Comparison of ENCODE assay signal across 10 cellular contexts in the genomic region with DNA sequence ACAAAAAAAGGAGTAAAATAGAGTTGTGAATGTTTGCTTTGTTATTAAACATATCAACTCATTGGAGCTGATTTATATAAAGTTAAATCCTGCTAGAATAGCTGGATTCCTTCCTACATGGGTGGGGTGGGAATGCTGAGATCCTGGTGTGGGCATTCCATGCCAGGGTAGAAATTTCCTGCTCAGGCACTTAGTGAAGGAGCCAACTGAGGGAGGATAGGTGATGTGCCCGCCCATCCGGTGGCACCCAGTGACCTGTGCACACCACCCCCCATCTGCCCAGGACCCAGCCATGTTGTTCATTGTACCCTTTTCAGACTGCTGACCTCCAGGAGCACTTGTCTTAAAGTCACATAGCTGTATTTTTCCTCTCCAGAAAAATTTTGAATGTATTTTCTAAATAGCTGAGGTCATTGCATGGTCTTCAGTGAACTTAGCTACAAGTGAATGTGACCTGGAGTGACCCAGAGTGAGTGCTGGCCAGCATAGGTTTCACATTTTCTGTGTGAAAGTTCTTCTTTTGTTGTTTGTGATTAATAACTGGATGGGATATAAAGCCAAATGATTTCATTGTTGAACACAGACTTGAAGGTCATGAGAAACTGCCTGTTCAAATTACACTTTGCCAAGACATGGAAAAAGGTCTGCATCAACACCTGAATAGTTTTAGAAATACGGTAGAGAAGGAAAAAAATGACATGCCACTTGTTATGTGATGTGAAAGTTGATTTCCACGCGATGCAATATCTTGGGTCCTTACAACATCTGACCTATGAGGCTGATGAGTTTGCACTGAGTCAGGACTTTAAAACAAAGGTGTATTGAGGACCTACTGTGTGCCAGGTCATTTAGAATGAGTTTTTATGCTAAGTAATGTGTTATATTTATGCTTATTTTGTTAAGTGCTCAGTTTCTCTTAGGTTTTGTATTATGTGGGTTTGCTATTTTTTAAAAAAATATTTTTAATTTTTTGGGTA.
DNase-seq lines count a peak whose midpoint lies in the region; ATAC-seq and TF ChIP-seq lines count a peak whose summit lies in the region.
"Had no signal": no experiment of that assay in that cellular context is flagged by ENCODE, and none has a peak within 500 bp of the region (broad histone marks: within the 10 kb centered on the region; RNA-seq: fewer than 3 reads in every experiment).

No MANE protein-coding gene starts in this region.

- peak in 6 of 7 donors; percentile 49 to 90 (median 74) for DNase-seq in adrenal gland
- DNase-seq in left ventricle myocardium superior: no peak
- DNase-seq in stimulated activated naive B cell treated with anti-CD40 and anti-IgM and Interleukin-4, amounts not matched to agents 10 μg/mL and 1 μg/mL and 100 μg/mL, for 72 hours: no peak
- no peak for DNase-seq in GM13976 (ENCODE audit: low spot score)
- DNase-seq in NCI-H1105 treated with DMSO at 0.1 percent for 48 hours (lab: John Stamatoyannopoulos, UW): no peak
- DNase-seq: DND-41 had no signal

- POLR2A ChIA-PET in HEK293 (lab: Yijun Ruan, JAX): interaction anchor here (0.5 kb wide), 1 partner anchor 35 kb away, joined by 3 read pairs; no protein-coding TSS in a partner anchor

- H3K4me3 ChIP-seq in HEK293 (ENCODE audit: low read depth, low read length) (no peak overlapping the region), adrenal gland (no peak overlapping the region)
- H3K4me3 ChIP-seq: SJSA1 had no signal

- TF ChIP-seq POLR2A in adrenal gland (IDR thresholded peaks at IDR 0.05): no peak

- intact Hi-C loops in adrenal gland (cut with DNase I): no loop called here
- intact Hi-C loops in left ventricle myocardium superior (cut with micrococcal nuclease): no loop called here

- ATAC-seq in left ventricle myocardium superior (peak; percentile 63), GM18858 (IDR thresholded peaks at IDR 0.05; ENCODE audit: unreplicated experiment) (no peak), HG03159 (IDR thresholded peaks at IDR 0.05; ENCODE audit: unreplicated experiment) (no peak)
- peak; percentile 22 to 45 for ATAC-seq in stimulated activated naive B cell treated with anti-CD40 and anti-IgM and Interleukin-4, amounts not matched to agents 10 μg/mL and 1 μg/mL and 100 μg/mL, for 72 hours (replicated peaks)

- 32 to 45% (median 38%) methylated on average over 4 to 5 of the region's 5 CpGs for WGBS in adrenal gland, 4 donors

- H3K27ac Mint-ChIP-seq in stimulated activated naive B cell treated with anti-CD40 and anti-IgM and Interleukin-4, amounts not matched to agents 10 μg/mL and 1 μg/mL and 100 μg/mL, for 72 hours: no peak overlapping the region

- no peak for TF ChIP-seq CTCF in HEK293 (tag by site-specific recombination; IDR thresholded peaks at IDR 0.05)
- no peak for TF ChIP-seq CTCF in adrenal gland (IDR thresholded peaks at IDR 0.05)
- TF ChIP-seq CTCF in GM13976 (IDR thresholded peaks at IDR 0.05; ENCODE audit: borderline replicate concordance, control extremely low read depth, extremely low read depth, insufficient read depth, missing control alignments): no peak

- no peaks in the 10 kb centered on the region for H3K9me3 Mint-ChIP-seq in stimulated activated naive B cell treated with anti-CD40 and anti-IgM and Interleukin-4, amounts not matched to agents 10 μg/mL and 1 μg/mL and 100 μg/mL, for 72 hours

- H3K4me1 ChIP-seq in HEK293 (ENCODE audit: control insufficient read depth, insufficient read depth, low read length) (peaks cover 6% of the 10 kb centered on the region; the same call in 1 of the 2 replicates), adrenal gland (replicated peaks in 1 of 2) (peaks cover 12 to 30% of the 10 kb centered on the region in 2 donors)

- H3K27ac ChIP-seq in HEK293 (ENCODE audit: extremely low read depth, low read depth, low read length) (no peak overlapping the region), adrenal gland (peak overlapping the region in 4 of 5 donors; percentile 41 to 71 (median 59))
- H3K27ac ChIP-seq: SJSA1 had no signal

- CTCF ChIA-PET in HEK293 (lab: Yijun Ruan, JAX): interaction anchor here (0.7 kb wide), 1 partner anchor 1962 kb away, joined by 3 read pairs; no protein-coding TSS in a partner anchor

- no peak overlapping the region for H3K4me3 Mint-ChIP-seq in stimulated activated naive B cell treated with anti-CD40 and anti-IgM and Interleukin-4, amounts not matched to agents 10 μg/mL and 1 μg/mL and 100 μg/mL, for 72 hours

- H3K4me1 Mint-ChIP-seq in stimulated activated naive B cell treated with anti-CD40 and anti-IgM and Interleukin-4, amounts not matched to agents 10 μg/mL and 1 μg/mL and 100 μg/mL, for 72 hours: peaks cover 45 to 75% of the 10 kb centered on the region in 2 donors

- in situ Hi-C loops in GM13976 (cut with MboI; ENCODE audit: low sequenced_read_pairs, unreplicated experiment): no loop called here

- no peaks in the 10 kb centered on the region for H3K36me3 ChIP-seq in HEK293 (ENCODE audit: control insufficient read depth in 2 of 2, insufficient read depth in 1 of 2, low read length in 2 of 2)
- no peaks in the 10 kb centered on the region for H3K36me3 ChIP-seq in adrenal gland (replicated peaks in 1 of 2)
- H3K36me3 ChIP-seq: SJSA1 had no signal

- no peaks in the 10 kb centered on the region for H3K27me3 ChIP-seq in adrenal gland
- H3K27me3 ChIP-seq: SJSA1 had no signal

- no peaks in the 10 kb centered on the region for H3K27me3 Mint-ChIP-seq in stimulated activated naive B cell treated with anti-CD40 and anti-IgM and Interleukin-4, amounts not matched to agents 10 μg/mL and 1 μg/mL and 100 μg/mL, for 72 hours

- H3K9me3 ChIP-seq in HEK293 (ENCODE audit: control insufficient read depth, insufficient read depth, low read depth, low read length) (no peaks in the 10 kb centered on the region), adrenal gland (replicated peaks in 1 of 3) (no peaks in the 10 kb centered on the region)
- H3K9me3 ChIP-seq: SJSA1 had no signal

- peaks cover 0 to 6% of the 10 kb centered on the region in 2 donors for H3K36me3 Mint-ChIP-seq in stimulated activated naive B cell treated with anti-CD40 and anti-IgM and Interleukin-4, amounts not matched to agents 10 μg/mL and 1 μg/mL and 100 μg/mL, for 72 hours

TF ChIP-seq in HEK293, 187 proteins besides CTCF, POLR2A, EP300 and RAD21:
- TF ChIP-seq ZNF335 (tag by site-specific recombination; conservative IDR thresholded peaks at IDR 0.05): 0 out of 2 replicates have a peak, but pooled peaks have one; percentile 26
- 0 out of 2 replicates have a peak, but pooled peaks have one; percentile 12 for TF ChIP-seq PRDM1 (tag by site-specific recombination; IDR thresholded peaks at IDR 0.05)
- TF ChIP-seq ZNF394 (tag by site-specific recombination; IDR thresholded peaks at IDR 0.05; ENCODE audit: borderline replicate concordance): no peak

Comparison
In these comparisons a context has a peak if more than half of its experiments do, and no peak if none do; other contexts are left out.
1. DNase-seq: peak in adrenal gland (6 of 7); none in left ventricle myocardium superior (single experiment), stimulated activated naive B cell treated with anti-CD40 and anti-IgM and Interleukin-4, amounts not matched to agents 10 μg/mL and 1 μg/mL and 100 μg/mL, for 72 hours (single experiment), GM13976 (single experiment) and NCI-H1105 treated with DMSO at 0.1 percent for 48 hours (single experiment).
2. ATAC-seq: peak in left ventricle myocardium superior (single experiment) and stimulated activated naive B cell treated with anti-CD40 and anti-IgM and Interleukin-4, amounts not matched to agents 10 μg/mL and 1 μg/mL and 100 μg/mL, for 72 hours (2 of 2); none in GM18858 (single experiment) and HG03159 (single experiment).